Comparison of ENCODE assay signal across 8 cellular contexts in genomic region chr9:128341435-128341849, GRCh38. TPM values are rescaled to one million over a fixed set of nuclear protein-coding genes. Genes with fewer than 3 reads are reported as not detected.
DNase-seq lines count a peak whose midpoint lies in the region; ATAC-seq, FAIRE-seq and TF ChIP-seq lines count a peak whose summit lies in the region.

No MANE protein-coding gene starts in this region.

- intact Hi-C loops in kidney (cut with DNase I), result no loop called here

- H3K9me3 ChIP-seq in WERI-Rb-1 (ENCODE audit: severe bottlenecking) (no peaks in the 10 kb centered on the region), kidney (ENCODE audit: control insufficient read depth in 1 of 2, low read length in 2 of 2) (no peaks in the 10 kb centered on the region)

- TF ChIP-seq CTCF in WERI-Rb-1 (IDR thresholded peaks at IDR 0.05; ENCODE audit: low read depth, low read length) (peak; percentile 90), cardiac fibroblast (IDR thresholded peaks at IDR 0.05; ENCODE audit: low read depth, low read length) (peak; percentile 77), kidney (IDR thresholded peaks at IDR 0.05; ENCODE audit: borderline replicate concordance, extremely low read depth, insufficient read depth) (peak; percentile 58)

- DNase-seq in AG08396 (ENCODE audit: low spot score) (peak; percentile 81), NCI-H2107 (lab: John Stamatoyannopoulos, UW) (peak; percentile 35), WERI-Rb-1 (peak; percentile 92), cardiac fibroblast (ENCODE audit: low read depth in 2 of 2) (peak; percentile 74 to 77), kidney (no peak)
- DNase-seq in stimulated activated CD4-positive, alpha-beta T cell treated with anti-CD3 and anti-CD28 coated beads, Interleukin-1b, Interleukin-23, amount 100 ng/mL, for 4 hours (ENCODE audit: low read depth in 2 of 2), result peak; percentile 53 to 58

- no peak overlapping the region for H3K27ac ChIP-seq in WERI-Rb-1
- peak overlapping the region in 1 of 2 donors; percentile 51 for H3K27ac ChIP-seq in kidney (ENCODE audit: low read depth in 2 of 2, low read length in 2 of 2)

- no peak for FAIRE-seq in kidney (lab: Jason Lieb, UNC)

- H3K36me3 ChIP-seq in WERI-Rb-1, result peaks cover 35% of the 10 kb centered on the region
- peaks cover 11 to 17% of the 10 kb centered on the region in 2 donors for H3K36me3 ChIP-seq in kidney (ENCODE audit: control insufficient read depth in 1 of 2, insufficient read depth in 2 of 2, low read length in 2 of 2)

- peak overlapping the region; percentile 63 to 78 for H3K9ac ChIP-seq in kidney (ENCODE audit: low read length in 2 of 2)

- peaks cover 0 to 8% of the 10 kb centered on the region in 2 donors for H3K4me1 ChIP-seq in kidney (ENCODE audit: control insufficient read depth in 1 of 2, insufficient read depth in 1 of 2, low read depth in 1 of 2, low read length in 2 of 2)

- ATAC-seq in GM19467 (IDR thresholded peaks at IDR 0.05; ENCODE audit: unreplicated experiment) (peak; percentile 48), HG03159 (IDR thresholded peaks at IDR 0.05; ENCODE audit: unreplicated experiment) (no peak)

- peak overlapping the region; percentile 84 for H3K4me3 ChIP-seq in WERI-Rb-1 (ENCODE audit: low read depth, low read length)
- H3K4me3 ChIP-seq in cardiac fibroblast (replicated peaks in 1 of 2; ENCODE audit: low read depth in 2 of 2, low read length in 2 of 2), result peak overlapping the region; percentile 80 to 84
- peak overlapping the region; percentile 71 to 77 for H3K4me3 ChIP-seq in kidney (ENCODE audit: low read length in 2 of 2)

- no peaks in the 10 kb centered on the region for H3K27me3 ChIP-seq in WERI-Rb-1 (ENCODE audit: insufficient read depth, low read depth, severe bottlenecking)

RNA-seq across cellular contexts. Expression of gene SLC27A4, which starts 1.1 kb away (rescaled TPM):
- total RNA-seq in kidney, result 29.3 TPM
- 58.7 TPM for polyA plus RNA-seq in kidney (ENCODE audit: insufficient read depth, low read depth, low replicate concordance)

RNA-seq across cellular contexts. Expression of gene COQ4, which starts 18.8 kb away (rescaled TPM):
- total RNA-seq in kidney, result 59.7 TPM
- polyA plus RNA-seq in kidney (ENCODE audit: insufficient read depth, low read depth, low replicate concordance), result 111 TPM

RNA-seq across cellular contexts. Expression of gene TRUB2, which starts 19.2 kb away (rescaled TPM):
- 22.4 TPM for total RNA-seq in kidney
- polyA plus RNA-seq in kidney (ENCODE audit: insufficient read depth, low read depth, low replicate concordance), result 40.8 TPM

RNA-seq across cellular contexts. Expression of gene URM1, which starts 29.7 kb away (rescaled TPM):
- total RNA-seq in kidney, result 55.2 TPM
- polyA plus RNA-seq in kidney (ENCODE audit: insufficient read depth, low read depth, low replicate concordance), result 55.9 TPM
